ENCODE assay signal across 11 cellular contexts in genomic region chr5:150142189-150142788, GRCh38. TPM values are rescaled to one million over a fixed set of nuclear protein-coding genes. Genes with fewer than 3 reads are reported as not detected.
DNase-seq lines count a peak whose midpoint lies in the region; ATAC-seq, FAIRE-seq and TF ChIP-seq lines count a peak whose summit lies in the region.
"Had no signal": no experiment of that assay in that cellular context is flagged by ENCODE, and none has a peak within 500 bp of the region (broad histone marks: within the 10 kb centered on the region; RNA-seq: fewer than 3 reads in every experiment).

No MANE protein-coding gene starts in this region.

- DNase-seq in SJSA1 (ENCODE audit: low read depth in 1 of 2, low spot score in 2 of 2) (no peak), H1 (ENCODE audit: low read depth in 1 of 2, low spot score in 2 of 2) (no peak), tibial nerve (ENCODE audit: low spot score in 2 of 2) (no peak), progenitor cell of endocrine pancreas (ENCODE audit: low spot score, unreplicated experiment) (no peak), LoVo (ENCODE audit: low spot score) (no peak), foreskin keratinocyte (no peak)
- DNase-seq in stimulated activated naive B cell treated with anti-CD40 and anti-IgM and Interleukin-4, amounts not matched to agents 10 μg/mL and 1 μg/mL and 100 μg/mL, for 72 hours = no peak
- DNase-seq: activated B cell treated with CpG ODN at 0.5 μM for 24 hours, Calu3, NCI-H446 had no signal

- H3K27ac ChIP-seq in SJSA1 (peak overlapping the region; percentile 97), H1 (ENCODE audit: low read depth, low read length) (no peak overlapping the region), tibial nerve (peak overlapping the region; percentile 60 to 99 (median 90)), foreskin keratinocyte (no peak overlapping the region)

- H3K23me2 ChIP-seq in H1 (ENCODE audit: low read depth, low read length) = no peaks in the 10 kb centered on the region

- no peak overlapping the region for H3K4me2 ChIP-seq in H1 (ENCODE audit: insufficient read depth in 1 of 2, low read depth in 2 of 2, low read length in 2 of 2)

- H2BK12ac ChIP-seq in H1 (ENCODE audit: low read depth, low read length) = 0 out of 2 replicates have a peak overlapping the region, but pooled peaks have one; percentile 39

- H3K4me1 ChIP-seq in SJSA1 (replicated peaks) (peaks cover 89% of the 10 kb centered on the region), H1 (replicated peaks in 1 of 4; ENCODE audit: control insufficient read depth in 3 of 4, insufficient read depth in 4 of 4, low read length in 3 of 4) (peaks cover 4 to 31% (median 24%) of the 10 kb centered on the region in 4 experiments), tibial nerve (peaks cover 3 to 100% (median 94%) of the 10 kb centered on the region in 4 donors), foreskin keratinocyte (no peaks in the 10 kb centered on the region)

- no peak overlapping the region for H3K56ac ChIP-seq in H1 (replicated peaks; ENCODE audit: insufficient read length, low read depth, low read length)

- CTCF ChIA-PET in H1 (lab: Charles Lee; ENCODE audit: partially characterized antibody) = interaction anchor here (0.9 to 13.1 kb wide), 8 partner anchors 15 to 114 kb away, joined by 3 to 188 read pairs (median 4); no protein-coding TSS in a partner anchor

- H2AFZ ChIP-seq in H1 (ENCODE audit: low read length) = no peak overlapping the region

- 0 out of 2 replicates have a peak overlapping the region, but pooled peaks have one; percentile 61 for H2BK20ac ChIP-seq in H1 (ENCODE audit: low read length)

- POLR2A ChIA-PET in H1 (lab: Charles Lee; ENCODE audit: partially characterized antibody) = no interaction called here

- H3K27me3 Mint-ChIP-seq in nephron (ENCODE audit: low read depth) (no peaks in the 10 kb centered on the region), progenitor cell of endocrine pancreas (peaks cover 24% of the 10 kb centered on the region)
- peaks cover 0 to 4% of the 10 kb centered on the region in 2 donors for H3K27me3 Mint-ChIP-seq in stimulated activated naive B cell treated with anti-CD40 and anti-IgM and Interleukin-4, amounts not matched to agents 10 μg/mL and 1 μg/mL and 100 μg/mL, for 72 hours
- H3K27me3 Mint-ChIP-seq: activated B cell treated with CpG ODN at 0.5 μM for 24 hours had no signal

- no peak overlapping the region for H2BK15ac ChIP-seq in H1 (ENCODE audit: low read length)

- H3K9me3 ChIP-seq in SJSA1 (replicated peaks) (no peaks in the 10 kb centered on the region), H1 (ENCODE audit: insufficient read depth in 2 of 2, low read depth in 1 of 2, low read length in 1 of 2) (no peaks in the 10 kb centered on the region), tibial nerve (no peaks in the 10 kb centered on the region)

- no peaks in the 10 kb centered on the region for H3K9me3 Mint-ChIP-seq in nephron
- H3K9me3 Mint-ChIP-seq in progenitor cell of endocrine pancreas (ENCODE audit: low read depth) = no peaks in the 10 kb centered on the region
- no peaks in the 10 kb centered on the region for H3K9me3 Mint-ChIP-seq in stimulated activated naive B cell treated with anti-CD40 and anti-IgM and Interleukin-4, amounts not matched to agents 10 μg/mL and 1 μg/mL and 100 μg/mL, for 72 hours
- H3K9me3 Mint-ChIP-seq: activated B cell treated with CpG ODN at 0.5 μM for 24 hours had no signal

- H3K4me1 Mint-ChIP-seq in nephron = peaks cover 89% of the 10 kb centered on the region
- peaks cover 42% of the 10 kb centered on the region for H3K4me1 Mint-ChIP-seq in progenitor cell of endocrine pancreas (ENCODE audit: low read depth)
- peaks cover 18 to 32% of the 10 kb centered on the region in 2 donors for H3K4me1 Mint-ChIP-seq in stimulated activated naive B cell treated with anti-CD40 and anti-IgM and Interleukin-4, amounts not matched to agents 10 μg/mL and 1 μg/mL and 100 μg/mL, for 72 hours
- H3K4me1 Mint-ChIP-seq: activated B cell treated with CpG ODN at 0.5 μM for 24 hours had no signal

- TF ChIP-seq CTCF in H1 (IDR thresholded peaks at IDR 0.05; ENCODE audit: control extremely low read depth in 1 of 3, insufficient read depth in 1 of 3, low read depth in 1 of 3, low read length in 3 of 3) (no peak), nephron (IDR thresholded peaks at IDR 0.05; ENCODE audit: unreplicated experiment in 3 of 3) (no peak), tibial nerve (IDR thresholded peaks at IDR 0.05) (no peak), progenitor cell of endocrine pancreas (IDR thresholded peaks at IDR 0.05; ENCODE audit: unreplicated experiment) (no peak), foreskin keratinocyte (conservative IDR thresholded peaks at IDR 0.05) (no peak)

- no peak for TF ChIP-seq RAD21 in H1 (IDR thresholded peaks at IDR 0.05 in 1 of 2, conservative IDR thresholded peaks at IDR 0.05 in 1 of 2; ENCODE audit: low read depth in 2 of 2, low read length in 2 of 2)

- H3K9ac ChIP-seq in H1 (replicated peaks in 1 of 4; ENCODE audit: extremely low read depth in 1 of 4, low read depth in 3 of 4, low read length in 3 of 4) = no peak overlapping the region

- TF ChIP-seq EP300 in H1 (IDR thresholded peaks at IDR 0.05; ENCODE audit: borderline replicate concordance in 1 of 2, low read depth in 2 of 2, low read length in 2 of 2) (no peak), tibial nerve (IDR thresholded peaks at IDR 0.05) (no peak)

- no peaks in the 10 kb centered on the region; the same call in 1 of the 2 replicates for H3K79me1 ChIP-seq in H1 (ENCODE audit: low read depth, low read length)

- peak overlapping the region; percentile 32; the same call in 1 of the 2 replicates for H3K18ac ChIP-seq in H1 (ENCODE audit: extremely low read depth, low read length)

- H3K14ac ChIP-seq in H1 (ENCODE audit: insufficient read length) = no peak overlapping the region

- no peak overlapping the region for H4K5ac ChIP-seq in H1 (ENCODE audit: insufficient read length, low read depth, low read length)

- H3K27ac Mint-ChIP-seq in nephron (peak overlapping the region; percentile 97 to 99 (median 97)), progenitor cell of endocrine pancreas (no peak overlapping the region)
- H3K27ac Mint-ChIP-seq in stimulated activated naive B cell treated with anti-CD40 and anti-IgM and Interleukin-4, amounts not matched to agents 10 μg/mL and 1 μg/mL and 100 μg/mL, for 72 hours = no peak overlapping the region
- H3K27ac Mint-ChIP-seq: activated B cell treated with CpG ODN at 0.5 μM for 24 hours had no signal

- H2BK120ac ChIP-seq in H1 (replicated peaks; ENCODE audit: low read depth, low read length) = no peak overlapping the region

- no peak overlapping the region for H4K8ac ChIP-seq in H1 (ENCODE audit: extremely low read depth, insufficient read depth, low read length)

- H3K79me2 ChIP-seq in H1 (ENCODE audit: control insufficient read depth in 1 of 2, insufficient read depth in 2 of 2, low read length in 2 of 2) = no peaks in the 10 kb centered on the region

- H3K4me3 ChIP-seq in SJSA1 = no peak overlapping the region
- H3K4me3 ChIP-seq in H1 (ENCODE audit: extremely low read depth in 1 of 4, insufficient read depth in 2 of 4, low read depth in 3 of 4, low read length in 4 of 4) = no peak overlapping the region
- H3K4me3 ChIP-seq in tibial nerve = no peak overlapping the region

- ATAC-seq in foreskin keratinocyte = no peak
- ATAC-seq in stimulated activated naive B cell treated with anti-CD40 and anti-IgM and Interleukin-4, amounts not matched to agents 10 μg/mL and 1 μg/mL and 100 μg/mL, for 72 hours (replicated peaks) = no peak

- WGBS in H1 (ENCODE audit: extremely low coverage in 1 of 2, insufficient coverage in 1 of 2, insufficient read length in 1 of 2, insufficient replicate concordance in 2 of 2, low coverage in 1 of 2, low lambda C conversion rate in 2 of 2, missing lambda C conversion rate in 1 of 2), 2 experiments = 86% methylated on average over 9 of the region's 9 CpGs; no CpG with 5 or more reads in 1 of the 2 experiments
- 46 to 48% methylated on average over 8 to 9 of the region's 9 CpGs for WGBS in tibial nerve, 2 donors

- H3K36me3 Mint-ChIP-seq in nephron (ENCODE audit: low read depth) = peaks cover 7% of the 10 kb centered on the region
- no peaks in the 10 kb centered on the region for H3K36me3 Mint-ChIP-seq in progenitor cell of endocrine pancreas (ENCODE audit: insufficient read depth)
- peaks cover 0 to 5% of the 10 kb centered on the region in 2 donors for H3K36me3 Mint-ChIP-seq in stimulated activated naive B cell treated with anti-CD40 and anti-IgM and Interleukin-4, amounts not matched to agents 10 μg/mL and 1 μg/mL and 100 μg/mL, for 72 hours

- no peak for FAIRE-seq in H1 (lab: Jason Lieb, UNC)

- no peak overlapping the region; the same call in 1 of the 2 replicates for H2AK5ac ChIP-seq in H1 (ENCODE audit: low read depth, low read length)

- peaks cover 47% of the 10 kb centered on the region for H3K36me3 ChIP-seq in SJSA1
- no peaks in the 10 kb centered on the region for H3K36me3 ChIP-seq in H1 (ENCODE audit: control insufficient read depth in 2 of 4, insufficient read depth in 4 of 4, low read length in 3 of 4)
- H3K36me3 ChIP-seq in tibial nerve = no peaks in the 10 kb centered on the region

- H4K20me1 ChIP-seq in H1 (replicated peaks in 1 of 2; ENCODE audit: control insufficient read depth in 1 of 2, insufficient read depth in 2 of 2, low read length in 2 of 2) = no peaks in the 10 kb centered on the region

- H2BK5ac ChIP-seq in H1 (ENCODE audit: low read depth, low read length) = no peak overlapping the region; the same call in 1 of the 2 replicates

- no peak for TF ChIP-seq POLR2A in H1 (IDR thresholded peaks at IDR 0.05; ENCODE audit: control extremely low read depth in 1 of 2, low read depth in 2 of 2, low read length in 2 of 2)
- TF ChIP-seq POLR2A in tibial nerve (IDR thresholded peaks at IDR 0.05) = no peak

- H3K23ac ChIP-seq in H1 (ENCODE audit: insufficient read length) = no peak overlapping the region

- no peak overlapping the region for H3K4me3 Mint-ChIP-seq in nephron
- H3K4me3 Mint-ChIP-seq in progenitor cell of endocrine pancreas (ENCODE audit: low read depth) = no peak overlapping the region
- no peak overlapping the region for H3K4me3 Mint-ChIP-seq in stimulated activated naive B cell treated with anti-CD40 and anti-IgM and Interleukin-4, amounts not matched to agents 10 μg/mL and 1 μg/mL and 100 μg/mL, for 72 hours
- H3K4me3 Mint-ChIP-seq: activated B cell treated with CpG ODN at 0.5 μM for 24 hours had no signal

- H3K4ac ChIP-seq in H1 (replicated peaks; ENCODE audit: insufficient read length, low read depth, low read length) = no peak overlapping the region

- H3K27me3 ChIP-seq in SJSA1 (replicated peaks) (no peaks in the 10 kb centered on the region), H1 (replicated peaks in 1 of 4; ENCODE audit: control insufficient read depth in 3 of 4, extremely low read depth in 1 of 4, insufficient read depth in 3 of 4, low read length in 3 of 4) (no peaks in the 10 kb centered on the region; a peak in 1 of 7 replicates), tibial nerve (no peaks in the 10 kb centered on the region), foreskin keratinocyte (no peaks in the 10 kb centered on the region)

- peak overlapping the region; percentile 22 for H4K91ac ChIP-seq in H1 (replicated peaks; ENCODE audit: insufficient read length, low read length)

RNA-seq across cellular contexts. Expression of gene PDGFRB, which starts 13.4 kb away (rescaled TPM):
- total RNA-seq in SJSA1 (2014; rRNA removed; shearing (Covaris generic)) = 98.6 and 113 TPM in 2 replicates
- total RNA-seq in H1 (2021; fragmentation: NEBNext Ultra II Directional; extraction: Animal tissue kit (Norgen Biotek cat#: 25700)) = 13.7 and 15.9 TPM in 2 replicates
- polyA plus RNA-seq in H1 (2011; rRNA removed) (4.2 and 5.9 TPM in 2 replicates), foreskin keratinocyte (not detected in 2 replicates)
- 3.6 TPM for polyA plus RNA-seq in H1 (2011; cell fraction: cytosol; rRNA removed)
- polyA plus RNA-seq in H1 (2011; cell fraction: nucleus; rRNA removed) = 12.1 TPM
- polyA plus RNA-seq in H1 (2012, experiment 1 of 2) = 4.0 to 5.6 TPM (median 5.0 TPM) in 4 replicates
- polyA plus RNA-seq in H1 (2012, experiment 2 of 2) = 3.9 TPM
- polyA plus RNA-seq in H1 (2013, experiment 1 of 2) = 14.2 TPM
- polyA plus RNA-seq in H1 (2013, experiment 2 of 2) = 15.0 TPM
- 15.1 and 15.7 TPM in 2 replicates for polyA minus RNA-seq in H1 (2011; rRNA and poly(A)+ RNA removed)
- polyA minus RNA-seq in H1 (2011; cell fraction: cytosol; rRNA and poly(A)+ RNA removed) = 6.9 TPM
- 21.7 TPM for polyA minus RNA-seq in H1 (2011; cell fraction: nucleus; rRNA and poly(A)+ RNA removed)
- total RNA-seq in tibial nerve (100 to 1,000 TPM; 171 to 354 (median 217) TPM), progenitor cell of endocrine pancreas (1.2 and 2.3 TPM in 2 replicates), foreskin keratinocyte (not detected in 2 replicates)
- total RNA-seq: Calu3 had no signal

RNA-seq across cellular contexts. Expression of gene CDX1, which starts 24.3 kb away (rescaled TPM):
- 0.19 and 1.8 TPM in 2 replicates for total RNA-seq in SJSA1 (2014; rRNA removed; shearing (Covaris generic))
- total RNA-seq in H1 (2021; fragmentation: NEBNext Ultra II Directional; extraction: Animal tissue kit (Norgen Biotek cat#: 25700)) = not detected in 2 replicates
- 0.06 TPM in 1 of 2 replicates, not detected in the other for polyA plus RNA-seq in H1 (2011; rRNA removed)
- not detected for polyA plus RNA-seq in H1 (2011; cell fraction: cytosol; rRNA removed)
- not detected for polyA plus RNA-seq in H1 (2011; cell fraction: nucleus; rRNA removed)
- polyA plus RNA-seq in H1 (2012, experiment 1 of 2) = not detected in 4 replicates
- polyA plus RNA-seq in H1 (2012, experiment 2 of 2) = 0.13 TPM
- 0.06 TPM for polyA plus RNA-seq in H1 (2013, experiment 1 of 2)
- 0.04 TPM for polyA plus RNA-seq in H1 (2013, experiment 2 of 2)
- not detected in 2 replicates for polyA minus RNA-seq in H1 (2011; rRNA and poly(A)+ RNA removed)
- polyA minus RNA-seq in H1 (2011; cell fraction: cytosol; rRNA and poly(A)+ RNA removed) = not detected
- not detected for polyA minus RNA-seq in H1 (2011; cell fraction: nucleus; rRNA and poly(A)+ RNA removed)
- total RNA-seq in tibial nerve = 1 to 10 TPM in 1 of 4 donors, under 1 TPM in 1, not detected in 2; 0.22 to 2.5 TPM
- 0.31 and 0.43 TPM in 2 replicates for total RNA-seq in progenitor cell of endocrine pancreas
- total RNA-seq in foreskin keratinocyte = not detected in 2 replicates
- polyA plus RNA-seq in foreskin keratinocyte = not detected in 2 replicates
- total RNA-seq: activated B cell treated with CpG ODN at 0.5 μM for 24 hours, Calu3 had no signal

RNA-seq across cellular contexts. Expression of gene SLC6A7, which starts 47.6 kb away (rescaled TPM):
- not detected in 2 replicates for total RNA-seq in SJSA1 (2014; rRNA removed; shearing (Covaris generic))
- total RNA-seq in H1 (2021; fragmentation: NEBNext Ultra II Directional; extraction: Animal tissue kit (Norgen Biotek cat#: 25700)) = 0.07 TPM in 1 of 2 replicates, not detected in the other
- polyA plus RNA-seq in H1 (2011; rRNA removed) (0.02 and 0.12 TPM in 2 replicates), foreskin keratinocyte (not detected in 2 replicates)
- polyA plus RNA-seq in H1 (2011; cell fraction: cytosol; rRNA removed) = 0.04 TPM
- 0.58 TPM for polyA plus RNA-seq in H1 (2011; cell fraction: nucleus; rRNA removed)
- polyA plus RNA-seq in H1 (2012, experiment 1 of 2) = 0.09 to 0.13 TPM (median 0.11 TPM) in 3 of 4 replicates, not detected in the other
- not detected for polyA plus RNA-seq in H1 (2012, experiment 2 of 2)
- polyA plus RNA-seq in H1 (2013, experiment 1 of 2) = 0.06 TPM
- polyA plus RNA-seq in H1 (2013, experiment 2 of 2) = 0.06 TPM
- polyA minus RNA-seq in H1 (2011; rRNA and poly(A)+ RNA removed) = 0.41 TPM in 1 of 2 replicates, not detected in the other
- not detected for polyA minus RNA-seq in H1 (2011; cell fraction: cytosol; rRNA and poly(A)+ RNA removed)
- not detected for polyA minus RNA-seq in H1 (2011; cell fraction: nucleus; rRNA and poly(A)+ RNA removed)
- total RNA-seq in tibial nerve (not detected), progenitor cell of endocrine pancreas (not detected in 2 replicates), foreskin keratinocyte (not detected in 2 replicates)
- total RNA-seq: activated B cell treated with CpG ODN at 0.5 μM for 24 hours, Calu3 had no signal

RNA-seq across cellular contexts. Expression of gene CSF1R, which starts 55.9 kb away (rescaled TPM):
- total RNA-seq in SJSA1 (2014; rRNA removed; shearing (Covaris generic)) = 1.2 TPM in 1 of 2 replicates, not detected in the other
- not detected in 2 replicates for total RNA-seq in H1 (2021; fragmentation: NEBNext Ultra II Directional; extraction: Animal tissue kit (Norgen Biotek cat#: 25700))
- polyA plus RNA-seq in H1 (2011; rRNA removed) = 0.12 TPM in 1 of 2 replicates, not detected in the other
- polyA plus RNA-seq in H1 (2011; cell fraction: cytosol; rRNA removed) = not detected
- not detected for polyA plus RNA-seq in H1 (2011; cell fraction: nucleus; rRNA removed)
- 0.14 TPM in 1 of 4 replicates, not detected in the others for polyA plus RNA-seq in H1 (2012, experiment 1 of 2)
- 0.08 TPM for polyA plus RNA-seq in H1 (2012, experiment 2 of 2)
- 0.08 TPM for polyA plus RNA-seq in H1 (2013, experiment 1 of 2)
- polyA plus RNA-seq in H1 (2013, experiment 2 of 2) = 0.04 TPM
- not detected in 2 replicates for polyA minus RNA-seq in H1 (2011; rRNA and poly(A)+ RNA removed)
- not detected for polyA minus RNA-seq in H1 (2011; cell fraction: cytosol; rRNA and poly(A)+ RNA removed)
- polyA minus RNA-seq in H1 (2011; cell fraction: nucleus; rRNA and poly(A)+ RNA removed) = not detected
- total RNA-seq in tibial nerve = 10 to 100 TPM; 35.4 to 57.9 (median 45.3) TPM
- total RNA-seq in progenitor cell of endocrine pancreas = not detected in 2 replicates
- total RNA-seq in foreskin keratinocyte = not detected in 2 replicates
- polyA plus RNA-seq in foreskin keratinocyte = 0.02 TPM in 1 of 2 replicates, not detected in the other
- total RNA-seq: Calu3 had no signal

Comparison
In these comparisons a context has a peak if more than half of its experiments do, and no peak if none do; other contexts are left out.
1. H3K27ac ChIP-seq: peak in SJSA1 (single experiment) and tibial nerve (4 of 4); none in H1 (single experiment) and foreskin keratinocyte (single experiment).
2. H3K27ac Mint-ChIP-seq: peak in nephron (3 of 3); none in progenitor cell of endocrine pancreas (single experiment) and stimulated activated naive B cell treated with anti-CD40 and anti-IgM and Interleukin-4, amounts not matched to agents 10 μg/mL and 1 μg/mL and 100 μg/mL, for 72 hours (single experiment).